16 cellular contexts compared by ENCODE assay signal in genomic region chr1:41721039-41721438, GRCh38.
DNase-seq lines count a peak whose midpoint lies in the region; ATAC-seq, FAIRE-seq and TF ChIP-seq lines count a peak whose summit lies in the region.
"Had no signal": no experiment of that assay in that cellular context is flagged by ENCODE, and none has a peak within 500 bp of the region (broad histone marks: within the 10 kb centered on the region; RNA-seq: fewer than 3 reads in every experiment).

No MANE protein-coding gene starts in this region.

- H3K27ac ChIP-seq in OCI-LY3 (ENCODE audit: low read length) (peak overlapping the region; percentile 100), neural progenitor cell (no peak overlapping the region)
- H3K27ac ChIP-seq: ascending aorta, heart left ventricle, ovary had no signal

- H3K79me2 ChIP-seq in OCI-LY3 (ENCODE audit: low read length) (peaks cover 51% of the 10 kb centered on the region), neural progenitor cell (ENCODE audit: low read depth) (no peaks in the 10 kb centered on the region)

- DNase-seq in activated T-cell treated with anti-CD3 and anti-CD28 coated beads, Interleukin-2, amount 50 U/mL, for 24 hours: peak; percentile 32
- DNase-seq in activated T-cell treated with anti-CD3 and anti-CD28 coated beads for 4 hours (no peak), GM19239 (ENCODE audit: insufficient read length, low spot score) (no peak), HPDE6-E6E7 (ENCODE audit: extremely low spot score) (no peak), neural progenitor cell (ENCODE audit: low spot score) (no peak), Right ventricle myocardium inferior (ENCODE audit: missing footprints) (no peak)
- no peak for DNase-seq in stimulated activated effector memory CD8-positive, alpha-beta T cell treated with anti-CD3 and anti-CD28 coated beads, Interleukin-12 subunit alpha, Interleukin-12 subunit beta, amount 100 ng/mL, for 72 hours (ENCODE audit: low spot score in 2 of 2)
- DNase-seq: heart left ventricle, mucosa of descending colon, NCI-H1105, NCI-H2227 treated with DMSO at 0.1 percent for 48 hours, ovary had no signal

- H3K4me3 ChIP-seq in OCI-LY3 (ENCODE audit: low read length) (peak overlapping the region; percentile 56), neural progenitor cell (no peak overlapping the region)
- H3K4me3 ChIP-seq: ascending aorta, mucosa of descending colon, ovary, skin epidermis had no signal

- H3K4me2 ChIP-seq in OCI-LY3 (ENCODE audit: low read length) (peak overlapping the region; percentile 83), neural progenitor cell (no peak overlapping the region)

- FAIRE-seq in GM19239 (lab: Jason Lieb, UNC): peak; percentile 93
- FAIRE-seq: HepG2 had no signal

- intact Hi-C loops in Right ventricle myocardium inferior (cut with DNase I): no loop called here

- H3K4me1 Mint-ChIP-seq in activated T-cell treated with anti-CD3 and anti-CD28 coated beads, Interleukin-2, amount 50 U/mL, for 24 hours (ENCODE audit: low read depth): peaks cover 38% of the 10 kb centered on the region
- H3K4me1 Mint-ChIP-seq in stimulated activated effector memory CD8-positive, alpha-beta T cell treated with anti-CD3 and anti-CD28 coated beads, Interleukin-12 subunit alpha, Interleukin-12 subunit beta, amount 100 ng/mL, for 72 hours: peaks cover 47% of the 10 kb centered on the region
- H3K4me1 Mint-ChIP-seq in neural progenitor cell: peaks cover 7% of the 10 kb centered on the region

- H2AFZ ChIP-seq in OCI-LY3 (ENCODE audit: low read depth, low read length) (no peak overlapping the region), neural progenitor cell (replicated peaks) (no peak overlapping the region)

- ATAC-seq in stimulated activated effector memory CD8-positive, alpha-beta T cell treated with anti-CD3 and anti-CD28 coated beads, Interleukin-12 subunit alpha, Interleukin-12 subunit beta, amount 100 ng/mL, for 72 hours: peak; percentile 76
- no peak for ATAC-seq in Right ventricle myocardium inferior
- ATAC-seq: heart left ventricle, HepG2, mucosa of descending colon had no signal

- H3F3A ChIP-seq in neural progenitor cell (ENCODE audit: low read depth): no peaks in the 10 kb centered on the region

- H3K4me1 ChIP-seq in OCI-LY3 (ENCODE audit: low read length) (peaks cover 95% of the 10 kb centered on the region), neural progenitor cell (no peaks in the 10 kb centered on the region)
- H3K4me1 ChIP-seq: ascending aorta had no signal

- H3K9me3 ChIP-seq in OCI-LY3 (ENCODE audit: insufficient read depth, low read length) (no peaks in the 10 kb centered on the region), neural progenitor cell (ENCODE audit: low read depth) (no peaks in the 10 kb centered on the region)
- H3K9me3 ChIP-seq: ascending aorta, heart left ventricle, mucosa of descending colon, ovary had no signal

- H3K27me3 Mint-ChIP-seq in activated T-cell treated with anti-CD3 and anti-CD28 coated beads, Interleukin-2, amount 50 U/mL, for 24 hours: no peaks in the 10 kb centered on the region
- peaks cover 3% of the 10 kb centered on the region for H3K27me3 Mint-ChIP-seq in neural progenitor cell (ENCODE audit: insufficient read depth, low read depth)

- H4K20me1 ChIP-seq in OCI-LY3 (ENCODE audit: insufficient read depth, low read length) (no peaks in the 10 kb centered on the region), neural progenitor cell (ENCODE audit: low read depth) (no peaks in the 10 kb centered on the region)

- H3K36me3 ChIP-seq in OCI-LY3 (replicated peaks; ENCODE audit: low read depth, low read length) (no peaks in the 10 kb centered on the region), neural progenitor cell (no peaks in the 10 kb centered on the region)
- H3K36me3 ChIP-seq: ascending aorta, heart left ventricle, ovary had no signal

- peak overlapping the region; percentile 35 for H3K27ac Mint-ChIP-seq in activated T-cell treated with anti-CD3 and anti-CD28 coated beads, Interleukin-2, amount 50 U/mL, for 24 hours
- peak overlapping the region; percentile 40 for H3K27ac Mint-ChIP-seq in stimulated activated effector memory CD8-positive, alpha-beta T cell treated with anti-CD3 and anti-CD28 coated beads, Interleukin-12 subunit alpha, Interleukin-12 subunit beta, amount 100 ng/mL, for 72 hours
- H3K27ac Mint-ChIP-seq in neural progenitor cell: no peak overlapping the region

- H3K9me3 Mint-ChIP-seq in activated T-cell treated with anti-CD3 and anti-CD28 coated beads, Interleukin-2, amount 50 U/mL, for 24 hours: no peaks in the 10 kb centered on the region
- H3K9me3 Mint-ChIP-seq in stimulated activated effector memory CD8-positive, alpha-beta T cell treated with anti-CD3 and anti-CD28 coated beads, Interleukin-12 subunit alpha, Interleukin-12 subunit beta, amount 100 ng/mL, for 72 hours: no peaks in the 10 kb centered on the region
- H3K9me3 Mint-ChIP-seq in neural progenitor cell: no peaks in the 10 kb centered on the region

- H3K4me3 Mint-ChIP-seq in activated T-cell treated with anti-CD3 and anti-CD28 coated beads, Interleukin-2, amount 50 U/mL, for 24 hours: peak overlapping the region; percentile 20
- peak overlapping the region; percentile 27 for H3K4me3 Mint-ChIP-seq in stimulated activated effector memory CD8-positive, alpha-beta T cell treated with anti-CD3 and anti-CD28 coated beads, Interleukin-12 subunit alpha, Interleukin-12 subunit beta, amount 100 ng/mL, for 72 hours
- H3K4me3 Mint-ChIP-seq in neural progenitor cell: no peak overlapping the region

- H3K27me3 ChIP-seq in OCI-LY3 (ENCODE audit: low read depth, low read length) (no peaks in the 10 kb centered on the region), neural progenitor cell (no peaks in the 10 kb centered on the region)
- H3K27me3 ChIP-seq: ascending aorta, heart left ventricle, ovary had no signal

- TF ChIP-seq CTCF in OCI-LY3 (IDR thresholded peaks at IDR 0.05; ENCODE audit: low read depth, low read length) (no peak), neural progenitor cell (IDR thresholded peaks at IDR 0.05) (no peak)

- no peaks in the 10 kb centered on the region for H3K36me3 Mint-ChIP-seq in activated T-cell treated with anti-CD3 and anti-CD28 coated beads, Interleukin-2, amount 50 U/mL, for 24 hours (ENCODE audit: low read depth)
- H3K36me3 Mint-ChIP-seq in stimulated activated effector memory CD8-positive, alpha-beta T cell treated with anti-CD3 and anti-CD28 coated beads, Interleukin-12 subunit alpha, Interleukin-12 subunit beta, amount 100 ng/mL, for 72 hours: no peaks in the 10 kb centered on the region
- no peaks in the 10 kb centered on the region for H3K36me3 Mint-ChIP-seq in neural progenitor cell

- H3K9ac ChIP-seq in OCI-LY3 (ENCODE audit: low read length) (peak overlapping the region; percentile 64), neural progenitor cell (no peak overlapping the region)
